In the genomic region with DNA sequence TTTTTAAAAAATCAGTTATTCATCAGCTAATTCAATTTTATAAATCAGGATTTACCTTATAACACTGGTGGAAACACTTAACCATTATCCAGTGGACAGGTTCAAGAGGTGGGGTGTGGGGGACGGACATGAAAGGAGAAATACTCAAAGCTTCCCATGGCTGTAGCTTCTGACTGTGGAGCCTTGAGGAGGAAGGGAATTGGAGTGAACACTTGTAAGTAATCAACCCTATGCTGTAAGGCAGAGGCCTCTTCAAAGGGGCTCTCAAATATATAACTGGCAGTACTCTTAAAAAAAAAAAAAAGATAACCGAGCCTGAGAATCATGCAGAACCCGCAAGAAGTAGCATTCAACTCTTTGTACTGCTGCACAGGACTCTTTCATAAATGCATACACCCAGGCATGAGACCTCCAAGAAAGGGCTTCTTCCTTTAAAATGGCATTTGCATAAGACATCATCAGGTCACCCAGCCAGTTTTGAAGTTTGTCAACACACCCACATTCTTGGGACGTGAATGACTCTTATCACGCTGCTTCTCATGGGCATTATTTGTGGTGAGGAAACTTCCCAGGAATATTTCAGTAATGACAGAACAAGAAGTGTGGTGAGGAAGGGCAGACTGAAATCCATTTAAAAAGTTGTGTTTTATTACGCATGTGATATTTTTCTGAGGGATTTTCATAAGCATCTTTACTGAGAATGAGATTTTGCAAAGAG, we compare ENCODE assay signal across 14 cellular contexts. TPM values are rescaled to one million over a fixed set of nuclear protein-coding genes. Genes with fewer than 3 reads are reported as not detected.
A peak's percentile ranks its signal among the peaks of the same experiment; 100 is the strongest.
DNase-seq lines count a peak whose midpoint lies in the region; ATAC-seq, FAIRE-seq and TF ChIP-seq lines count a peak whose summit lies in the region.
"Had no signal": no experiment of that assay in that cellular context is flagged by ENCODE, and none has a peak within 500 bp of the region (broad histone marks: within the 10 kb centered on the region; RNA-seq: fewer than 3 reads in every experiment).

No MANE protein-coding gene starts in this region.

- H3K4me1 ChIP-seq in lung (ENCODE audit: control insufficient read depth in 2 of 2, insufficient read depth in 2 of 2, low read length in 2 of 2): peaks cover 4 to 8% of the 10 kb centered on the region in 2 donors
- H3K4me1 ChIP-seq in CD8-positive, alpha-beta T cell (ENCODE audit: insufficient read depth, low read length): no peaks in the 10 kb centered on the region
- H3K4me1 ChIP-seq in aorta (ENCODE audit: control insufficient read depth in 1 of 2, insufficient read depth in 2 of 2, low read length in 2 of 2): no peaks in the 10 kb centered on the region
- H3K4me1 ChIP-seq: BLaER1 treated with 17β-estradiol and CSF1 and Interleukin-3, amounts not matched to agents 10 nM and 100 nM; psoas muscle had no signal

- no peaks in the 10 kb centered on the region for H3K9me3 ChIP-seq in lung (ENCODE audit: control insufficient read depth in 2 of 2, insufficient read depth in 1 of 2, low read length in 1 of 2)
- no peaks in the 10 kb centered on the region for H3K9me3 ChIP-seq in CD8-positive, alpha-beta T cell (ENCODE audit: low read length)
- no peaks in the 10 kb centered on the region for H3K9me3 ChIP-seq in aorta (ENCODE audit: control insufficient read depth, low read length)
- H3K9me3 ChIP-seq: esophagus muscularis mucosa, psoas muscle had no signal

- H3K9me3 Mint-ChIP-seq in CD8-positive, alpha-beta T cell: peaks cover 5% of the 10 kb centered on the region

- no peaks in the 10 kb centered on the region for H3K4me1 Mint-ChIP-seq in CD8-positive, alpha-beta T cell (ENCODE audit: low read depth)

- TF ChIP-seq CTCF in cardiac fibroblast (IDR thresholded peaks at IDR 0.05; ENCODE audit: low read depth, low read length) (no peak), lung (IDR thresholded peaks at IDR 0.05; ENCODE audit: control extremely low read depth, extremely low read depth) (no peak)
- TF ChIP-seq CTCF in CD8-positive, alpha-beta T cell (IDR thresholded peaks at IDR 0.05): no peak

- DNase-seq in AG08395 (ENCODE audit: low spot score) (peak; percentile 86), HTR-8/SVneo (ENCODE audit: insufficient read length, low spot score) (peak; percentile 88), cardiac fibroblast (ENCODE audit: low read depth in 2 of 2) (peak; percentile 88 to 95), lung (ENCODE audit: low spot score) (peak; percentile 66), NCI-H1092 treated with DMSO at 0.1 percent for 48 hours (lab: John Stamatoyannopoulos, UW) (no peak), aorta (no peak)
- no peak for DNase-seq in CD8-positive, alpha-beta T cell
- DNase-seq: MG63, psoas muscle, SHP77, WERI-Rb-1 had no signal

- H3K27ac ChIP-seq in lung (ENCODE audit: low read depth in 1 of 2, low read length in 1 of 2) (peak overlapping the region in 1 of 2 donors; percentile 29), aorta (ENCODE audit: low read depth in 1 of 2, low read length in 2 of 2) (no peak overlapping the region)
- no peak overlapping the region for H3K27ac ChIP-seq in CD8-positive, alpha-beta T cell (ENCODE audit: low read depth, low read length)
- H3K27ac ChIP-seq: BLaER1 treated with 17β-estradiol and CSF1 and Interleukin-3, amounts not matched to agents 10 nM and 100 nM; esophagus muscularis mucosa; psoas muscle; WERI-Rb-1 had no signal

- intact Hi-C loops in CD8-positive, alpha-beta T cell (cut with DNase I, micrococcal nuclease): no loop called here
- intact Hi-C loops in aorta (cut with DNase I): no loop called here

- CTCF ChIA-PET in CD8-positive, alpha-beta T cell (lab: Charles Lee): no interaction called here

- 59 to 71% methylated on average over 6 of the region's 6 CpGs for WGBS in lung, 2 donors
- 67 to 68% methylated on average over 6 of the region's 6 CpGs for WGBS in aorta, 2 donors

- H3K36me3 ChIP-seq in lung (ENCODE audit: control insufficient read depth in 2 of 2, insufficient read depth in 2 of 2, low read length in 2 of 2): no peaks in the 10 kb centered on the region
- H3K36me3 ChIP-seq in CD8-positive, alpha-beta T cell (ENCODE audit: insufficient read depth, low read length): no peaks in the 10 kb centered on the region
- H3K36me3 ChIP-seq in aorta (ENCODE audit: control insufficient read depth in 1 of 2, insufficient read depth in 2 of 2, low read length in 1 of 2): peaks cover 0 to 2% of the 10 kb centered on the region in 2 donors
- H3K36me3 ChIP-seq: BLaER1 treated with 17β-estradiol and CSF1 and Interleukin-3, amounts not matched to agents 10 nM and 100 nM; WERI-Rb-1 had no signal

- peak; percentile 97 for FAIRE-seq in HTR-8/SVneo (lab: Jason Lieb, UNC)

- H3K4me3 Mint-ChIP-seq in CD8-positive, alpha-beta T cell: no peak overlapping the region

- peak; percentile 75 for ATAC-seq in lung (ENCODE audit: insufficient read depth, low FRiP score)
- no peak for ATAC-seq in GM21723 (IDR thresholded peaks at IDR 0.05; ENCODE audit: unreplicated experiment)
- ATAC-seq in CD8-positive, alpha-beta T cell: no peak
- no peak for ATAC-seq in aorta (ENCODE audit: low FRiP score)
- ATAC-seq: psoas muscle had no signal

- no peaks in the 10 kb centered on the region for H3K36me3 Mint-ChIP-seq in CD8-positive, alpha-beta T cell

- H3K27me3 Mint-ChIP-seq in CD8-positive, alpha-beta T cell (ENCODE audit: low read depth): peaks cover 19% of the 10 kb centered on the region

- H3K27me3 ChIP-seq in lung (ENCODE audit: control insufficient read depth, insufficient read depth) (no peaks in the 10 kb centered on the region), aorta (ENCODE audit: control insufficient read depth in 1 of 2, insufficient read depth in 2 of 2, low read length in 1 of 2) (no peaks in the 10 kb centered on the region)
- peaks cover 4% of the 10 kb centered on the region for H3K27me3 ChIP-seq in CD8-positive, alpha-beta T cell (ENCODE audit: insufficient read depth, low read length)
- H3K27me3 ChIP-seq: BLaER1 treated with 17β-estradiol and CSF1 and Interleukin-3, amounts not matched to agents 10 nM and 100 nM; esophagus muscularis mucosa; MG63 had no signal

- POLR2A ChIA-PET in CD8-positive, alpha-beta T cell (lab: Charles Lee): no interaction called here

- no peak overlapping the region for H3K27ac Mint-ChIP-seq in CD8-positive, alpha-beta T cell

- H3K4me3 ChIP-seq in cardiac fibroblast (replicated peaks in 1 of 2; ENCODE audit: low read depth in 2 of 2, low read length in 2 of 2): no peak overlapping the region
- H3K4me3 ChIP-seq in lung: no peak overlapping the region
- H3K4me3 ChIP-seq in CD8-positive, alpha-beta T cell (ENCODE audit: low read depth, low read length): no peak overlapping the region
- no peak overlapping the region for H3K4me3 ChIP-seq in aorta (ENCODE audit: low read length in 2 of 2)
- H3K4me3 ChIP-seq: BLaER1 treated with 17β-estradiol and CSF1 and Interleukin-3, amounts not matched to agents 10 nM and 100 nM; esophagus muscularis mucosa; MG63; psoas muscle had no signal

RNA-seq across cellular contexts. Expression of gene OSMR, which starts 8.1 kb away (rescaled TPM):
- total RNA-seq in lung (10 to 100 TPM; 51.7 to 72.8 TPM), aorta (100 to 1,000 TPM; 150 to 164 TPM)
- polyA plus RNA-seq in lung (10 to 100 TPM; 15.4 to 63.0 TPM), aorta (10 to 100 TPM in 1 of 2 donors, 1 to 10 TPM in 1; 4.6 to 36.4 TPM)
- total RNA-seq in CD8-positive, alpha-beta T cell: not detected

Comparison
In these comparisons a context has a peak if more than half of its experiments do, and no peak if none do; other contexts are left out.
1. DNase-seq: peak in AG08395 (single experiment), HTR-8/SVneo (single experiment), cardiac fibroblast (2 of 2) and lung (single experiment); none in NCI-H1092 treated with DMSO at 0.1 percent for 48 hours (single experiment), CD8-positive, alpha-beta T cell (0 of 7) and aorta (0 of 2).
2. RNA of gene OSMR, which starts 8.1 kb away (total RNA-seq): 150 to 164 TPM in aorta and 51.7 to 72.8 TPM in lung; not detected in CD8-positive, alpha-beta T cell; every median in the first group is over 10 times any median in the second.